ENCODE assay signal across 8 cellular contexts in the genomic region with DNA sequence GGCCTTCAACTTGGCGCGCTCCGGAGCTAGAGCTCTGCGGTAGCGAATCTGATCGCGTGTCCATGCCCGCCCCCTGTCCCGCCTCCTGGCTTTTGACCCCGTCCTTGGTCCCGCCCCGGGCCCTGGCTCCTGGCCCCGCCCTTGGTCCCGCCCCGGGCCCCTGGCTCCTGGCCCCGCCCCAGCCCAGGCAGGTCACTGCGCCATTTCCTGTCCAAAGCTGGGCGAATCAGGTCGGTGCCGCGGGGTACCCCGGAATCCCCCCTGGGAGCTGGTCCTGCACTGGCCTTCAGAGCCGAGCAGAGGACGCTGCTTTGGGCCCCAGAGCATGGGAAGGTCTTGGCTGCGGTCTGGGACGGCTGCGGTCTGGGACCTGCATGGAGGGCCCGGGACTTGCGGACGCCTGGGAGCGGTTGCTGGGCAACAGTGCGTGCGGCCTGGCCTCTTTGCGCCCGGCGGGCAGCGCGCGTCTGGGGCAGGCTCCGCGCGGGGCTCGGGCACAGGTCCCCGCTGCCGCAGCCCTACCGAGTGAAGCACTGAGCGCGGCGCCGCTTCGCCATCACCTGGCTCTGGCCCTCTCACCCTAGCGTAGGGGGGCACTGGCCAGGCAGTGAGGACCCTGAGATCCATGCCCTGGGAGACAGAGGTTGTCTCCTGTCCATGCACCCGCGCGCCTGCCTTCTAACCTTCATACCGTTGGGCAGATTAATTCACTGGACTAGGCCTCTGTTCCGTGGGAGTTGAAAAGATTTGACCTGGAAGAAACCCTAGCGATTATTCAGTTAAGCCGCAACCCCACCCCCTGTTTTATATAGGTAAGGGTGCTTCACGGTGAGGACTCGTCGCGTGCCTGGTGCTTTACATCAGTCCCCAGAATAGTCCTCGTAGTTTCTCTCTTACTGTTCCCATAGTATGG. TPM values are rescaled to one million over a fixed set of nuclear protein-coding genes. Genes with fewer than 3 reads are reported as not detected.
DNase-seq lines count a peak whose midpoint lies in the region; ATAC-seq and TF ChIP-seq lines count a peak whose summit lies in the region.

A gene with protein sequence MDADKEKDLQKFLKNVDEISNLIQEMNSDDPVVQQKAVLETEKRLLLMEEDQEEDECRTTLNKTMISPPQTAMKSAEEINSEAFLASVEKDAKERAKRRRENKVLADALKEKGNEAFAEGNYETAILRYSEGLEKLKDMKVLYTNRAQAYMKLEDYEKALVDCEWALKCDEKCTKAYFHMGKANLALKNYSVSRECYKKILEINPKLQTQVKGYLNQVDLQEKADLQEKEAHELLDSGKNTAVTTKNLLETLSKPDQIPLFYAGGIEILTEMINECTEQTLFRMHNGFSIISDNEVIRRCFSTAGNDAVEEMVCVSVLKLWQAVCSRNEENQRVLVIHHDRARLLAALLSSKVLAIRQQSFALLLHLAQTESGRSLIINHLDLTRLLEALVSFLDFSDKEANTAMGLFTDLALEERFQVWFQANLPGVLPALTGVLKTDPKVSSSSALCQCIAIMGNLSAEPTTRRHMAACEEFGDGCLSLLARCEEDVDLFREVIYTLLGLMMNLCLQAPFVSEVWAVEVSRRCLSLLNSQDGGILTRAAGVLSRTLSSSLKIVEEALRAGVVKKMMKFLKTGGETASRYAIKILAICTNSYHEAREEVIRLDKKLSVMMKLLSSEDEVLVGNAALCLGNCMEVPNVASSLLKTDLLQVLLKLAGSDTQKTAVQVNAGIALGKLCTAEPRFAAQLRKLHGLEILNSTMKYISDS (plus strand): TSS at position 195 of the 913 bp plus-strand sequence. CDS start 1,675 bp downstream, outside the sequence.

- no peaks in the 10 kb centered on the region for H4K20me1 ChIP-seq in neural progenitor cell (ENCODE audit: low read depth)

- H3K27ac ChIP-seq in HUES48 (ENCODE audit: low read depth, low read length) (peak within 1 kb of the TSS; percentile 87), neural progenitor cell (no peak within 1 kb of the TSS), stomach (peak within 1 kb of the TSS; percentile 87 to 92 (median 90))

- no peaks in the 10 kb centered on the region for H3F3A ChIP-seq in neural progenitor cell (ENCODE audit: low read depth)

- peak within 1 kb of the TSS; percentile 77 for H3K4me2 ChIP-seq in neural progenitor cell

- H3K4me3 Mint-ChIP-seq in neural progenitor cell, result peak within 1 kb of the TSS; percentile 88

- peaks cover 12% of the 10 kb centered on the region for H3K27me3 Mint-ChIP-seq in neural progenitor cell (ENCODE audit: insufficient read depth, low read depth)

- H3K36me3 Mint-ChIP-seq in neural progenitor cell, result peaks cover 25% of the 10 kb centered on the region

- peaks cover 3% of the 10 kb centered on the region; the same call in 1 of the 2 replicates for H3K36me3 ChIP-seq in HUES48 (ENCODE audit: control insufficient read depth, insufficient read depth, low read length)
- H3K36me3 ChIP-seq in neural progenitor cell, result no peaks in the 10 kb centered on the region
- peaks cover 0 to 26% (median 18%) of the 10 kb centered on the region in 4 donors for H3K36me3 ChIP-seq in stomach

- intact Hi-C loops in stomach (cut with DNase I; ENCODE audit: low total_unique reads), result no loop called here

- peak; percentile 99 for ATAC-seq in GM21390 (IDR thresholded peaks at IDR 0.05; ENCODE audit: unreplicated experiment)

- H3K9me3 ChIP-seq in HUES48 (ENCODE audit: control insufficient read depth, insufficient read depth, low read length) (no peaks in the 10 kb centered on the region), neural progenitor cell (ENCODE audit: low read depth) (no peaks in the 10 kb centered on the region), stomach (no peaks in the 10 kb centered on the region)

- peak within 1 kb of the TSS; percentile 93 for H2AFZ ChIP-seq in neural progenitor cell (replicated peaks)

- peak within 1 kb of the TSS; percentile 73 for H3K9ac ChIP-seq in HUES48 (ENCODE audit: low read depth, low read length)
- no peak within 1 kb of the TSS for H3K9ac ChIP-seq in neural progenitor cell

- H3K79me2 ChIP-seq in neural progenitor cell (ENCODE audit: low read depth), result peaks cover 10% of the 10 kb centered on the region

- peak within 1 kb of the TSS; percentile 75 for H3K4me3 ChIP-seq in HUES48 (ENCODE audit: low read depth, low read length)
- H3K4me3 ChIP-seq in foreskin fibroblast (ENCODE audit: low read depth in 1 of 2, low read length in 2 of 2), result peak within 1 kb of the TSS; percentile 72 to 87
- peak within 1 kb of the TSS; percentile 77 for H3K4me3 ChIP-seq in neural progenitor cell
- H3K4me3 ChIP-seq in stomach, result peak within 1 kb of the TSS; percentile 64 to 90 (median 69)

- H3K27ac Mint-ChIP-seq in neural progenitor cell, result no peak within 1 kb of the TSS

- TF ChIP-seq CTCF in foreskin fibroblast (IDR thresholded peaks at IDR 0.05; ENCODE audit: low read depth, low read length), result no peak
- TF ChIP-seq CTCF in neural progenitor cell (IDR thresholded peaks at IDR 0.05), result no peak
- no peak for TF ChIP-seq CTCF in stomach (IDR thresholded peaks at IDR 0.05)

- H3K27me3 ChIP-seq in HUES48 (ENCODE audit: control insufficient read depth, insufficient read depth, low read length), result peaks cover 8% of the 10 kb centered on the region
- H3K27me3 ChIP-seq in neural progenitor cell, result peaks cover 18% of the 10 kb centered on the region
- no peaks in the 10 kb centered on the region for H3K27me3 ChIP-seq in stomach

- TF ChIP-seq POLR2A in stomach (IDR thresholded peaks at IDR 0.05), result no peak

- DNase-seq in D341Med (ENCODE audit: low spot score) (peak; percentile 95), RPMI8226 (peak; percentile 97), activated gamma-delta T cell (lab: John Stamatoyannopoulos, UW) (peak; percentile 79), foreskin fibroblast (peak; percentile 86 to 96), neural progenitor cell (ENCODE audit: low spot score) (peak; percentile 94), stomach (peak; percentile 96)

- H3K4me1 Mint-ChIP-seq in neural progenitor cell, result peaks cover 15% of the 10 kb centered on the region

- no peaks in the 10 kb centered on the region for H3K9me3 Mint-ChIP-seq in neural progenitor cell

- 2 to 10% (median 5%) methylated on average over 43 to 64 of the region's 64 CpGs for WGBS in stomach, 5 donors

- H3K4me1 ChIP-seq in HUES48 (ENCODE audit: control insufficient read depth, insufficient read depth, low read length), result peaks cover 14% of the 10 kb centered on the region
- peaks cover 7% of the 10 kb centered on the region for H3K4me1 ChIP-seq in neural progenitor cell
- peaks cover 10 to 29% (median 17%) of the 10 kb centered on the region in 4 donors for H3K4me1 ChIP-seq in stomach

- TF ChIP-seq EP300 in stomach (IDR thresholded peaks at IDR 0.05), result peak; percentile 38

RNA-seq across cellular contexts. Expression of the gene that starts here (rescaled TPM):
- 21.8 and 33.4 TPM in 2 replicates for total RNA-seq in neural progenitor cell (ENCODE audit: low replicate concordance)
- total RNA-seq in stomach, result 10 to 100 TPM in 4 of 5 donors, 1 to 10 TPM in 1; 4.1 to 58.9 (median 31.9) TPM
- 1 to 10 TPM; 3.7 to 7.6 (median 6.8) TPM for polyA plus RNA-seq in stomach
